In genomic region chr14:105487986-105488777, GRCh38 we compare ENCODE assay signal across 9 cellular contexts. TPM values are rescaled to one million over a fixed set of nuclear protein-coding genes. Genes with fewer than 3 reads are reported as not detected.
A peak's percentile ranks its signal among the peaks of the same experiment; 100 is the strongest.
DNase-seq lines count a peak whose midpoint lies in the region; ATAC-seq, FAIRE-seq and TF ChIP-seq lines count a peak whose summit lies in the region.
"Had no signal": no experiment of that assay in that cellular context is flagged by ENCODE, and none has a peak within 500 bp of the region (broad histone marks: within the 10 kb centered on the region; RNA-seq: fewer than 3 reads in every experiment).

No MANE protein-coding gene starts in this region.

- BruUV-seq in A673 (replicated peaks; lab: Mats Ljungman, UMichigan) = no TSS peak
- BruUV-seq in GM12878 (replicated peaks; lab: Mats Ljungman, UMichigan) = TSS peak; percentile 76

- H2AFZ ChIP-seq in MM.1S (ENCODE audit: low read length) (peak overlapping the region; percentile 62), GM12878 (ENCODE audit: control insufficient read depth, low read depth, low read length) (peak overlapping the region; percentile 56)

- no peaks in the 10 kb centered on the region for H3K9me3 Mint-ChIP-seq in naive thymus-derived CD4-positive, alpha-beta T cell

- intact Hi-C loops in A673 (cut with micrococcal nuclease; ENCODE audit: unreplicated experiment) (loop anchor here (2.0 kb wide), 1 partner anchor 39 kb away; no protein-coding TSS in a partner anchor), GM12878 (cut with micrococcal nuclease; ENCODE audit: unreplicated experiment) (loop anchor here (10.0 kb wide), 1 partner anchor 423 kb away; the partner anchor contains the start of gene GPR132), sciatic nerve (cut with DNase I) (loop anchor here (5.0 kb wide), 1 partner anchor 116 kb away; no protein-coding TSS in a partner anchor)
- intact Hi-C loops in naive thymus-derived CD4-positive, alpha-beta T cell (cut with micrococcal nuclease) = no loop called here

- peaks cover 29% of the 10 kb centered on the region for H3K79me2 ChIP-seq in MM.1S (ENCODE audit: low read length)
- H3K79me2 ChIP-seq in GM12878 (ENCODE audit: control insufficient read depth, insufficient read depth, low read length) = peaks cover 8% of the 10 kb centered on the region

- RAD21 ChIA-PET in GM12878 (lab: Charles Lee; ENCODE audit: unreplicated experiment) = interaction anchor here (2.5 kb wide), 1 partner anchor 7 kb away, joined by 74 read pairs; no protein-coding TSS in a partner anchor

- H3K27me3 Mint-ChIP-seq in naive thymus-derived CD4-positive, alpha-beta T cell = no peaks in the 10 kb centered on the region

- peak overlapping the region; percentile 84 to 95 (median 88) for H3K4me3 Mint-ChIP-seq in naive thymus-derived CD4-positive, alpha-beta T cell

- peak; percentile 38 for FAIRE-seq in GM12878 (lab: Jason Lieb, UNC)
- FAIRE-seq: D721Med had no signal

- no peak for TF ChIP-seq RAD21 in GM12878 (IDR thresholded peaks at IDR 0.05; ENCODE audit: insufficient read depth, low read depth, low read length)

- POLR2A ChIA-PET in A673 (lab: Charles Lee; ENCODE audit: low non-redundant PET) (no interaction called here), GM12878 (lab: Charles Lee) (interaction anchor here (1.8 kb wide), 1 partner anchor 118 kb away, joined by 4 read pairs; no protein-coding TSS in a partner anchor)
- POLR2A ChIA-PET in naive thymus-derived CD4-positive, alpha-beta T cell (lab: Charles Lee) = interaction anchor here (0.6 to 4.1 kb wide), 5 partner anchors 7 to 421 kb away, joined by 3 to 80 read pairs (median 4); partner anchors contain the start of gene PACS2

- peaks cover 0 to 2% (median 0%) of the 10 kb centered on the region in 5 donors for H3K36me3 Mint-ChIP-seq in naive thymus-derived CD4-positive, alpha-beta T cell

- TF ChIP-seq CTCF in A673 (conservative IDR thresholded peaks at IDR 0.05; ENCODE audit: low read depth, low read length) = no peak
- TF ChIP-seq CTCF in MM.1S (IDR thresholded peaks at IDR 0.05; ENCODE audit: low read length) = peak; percentile 34; the same call in 1 of the 2 replicates
- TF ChIP-seq CTCF in GM12878 (IDR thresholded peaks at IDR 0.05 in 2 of 3, conservative IDR thresholded peaks at IDR 0.05 in 1 of 3; ENCODE audit: control insufficient read depth in 2 of 3, extremely low read depth in 1 of 3, insufficient read depth in 1 of 3, low read depth in 3 of 3, low read length in 3 of 3) = peak in 1 of 3 experiments; percentile 23; a peak in 1 of 6 replicates

- CTCF ChIA-PET in A673 (lab: Charles Lee) = interaction anchor here (2.5 kb wide), 1 partner anchor 118 kb away, joined by 34 read pairs; no protein-coding TSS in a partner anchor
- CTCF ChIA-PET in GM12878 (lab: Yijun Ruan, JAX) = interaction anchor here (1.0 to 4.4 kb wide), 3 partner anchors 7 to 117 kb away, joined by 3 to 103 read pairs (median 67); no protein-coding TSS in a partner anchor
- CTCF ChIA-PET in naive thymus-derived CD4-positive, alpha-beta T cell (lab: Charles Lee) = interaction anchor here (2.0 to 4.3 kb wide), 5 partner anchors 7 to 118 kb away, joined by 10 to 94 read pairs (median 12); no protein-coding TSS in a partner anchor

- H3K4me1 ChIP-seq in A673 (ENCODE audit: insufficient read depth, low read length, poor library complexity, severe bottlenecking) = peaks cover 22% of the 10 kb centered on the region
- H3K4me1 ChIP-seq in MM.1S (ENCODE audit: low read length) = peaks cover 17% of the 10 kb centered on the region
- peaks cover 28% of the 10 kb centered on the region for H3K4me1 ChIP-seq in GM12878 (ENCODE audit: control insufficient read depth, insufficient read depth, low read length)
- peaks cover 35 to 48% of the 10 kb centered on the region in 2 donors for H3K4me1 ChIP-seq in naive thymus-derived CD4-positive, alpha-beta T cell (ENCODE audit: control insufficient read depth in 2 of 2, insufficient read depth in 2 of 2, low read length in 2 of 2)

- H3K27ac ChIP-seq in A673 (ENCODE audit: low read depth, low read length, poor library complexity, severe bottlenecking) = peak overlapping the region; percentile 92
- H3K27ac ChIP-seq in MM.1S (ENCODE audit: low read length) = peak overlapping the region; percentile 92; the same call in 1 of the 2 replicates
- H3K27ac ChIP-seq in GM12878 (ENCODE audit: control insufficient read depth, insufficient read depth) = peak overlapping the region; percentile 42
- peak overlapping the region; percentile 100 for H3K27ac ChIP-seq in naive thymus-derived CD4-positive, alpha-beta T cell (ENCODE audit: low read depth, low read length)

- peaks cover 8% of the 10 kb centered on the region; the same call in 1 of the 2 replicates for H3F3A ChIP-seq in MM.1S (ENCODE audit: insufficient read depth, low read length)

- SMC1A ChIA-PET in GM12878 (lab: Charles Lee; ENCODE audit: uncharacterized antibody, unreplicated experiment) = interaction anchor here (2.1 to 2.7 kb wide), 2 partner anchors 7 to 117 kb away, joined by 20 to 39 read pairs; no protein-coding TSS in a partner anchor

- ATAC-seq in GM12878 (no peak), sciatic nerve (no peak), GM21825 (IDR thresholded peaks at IDR 0.05; ENCODE audit: unreplicated experiment) (no peak)
- ATAC-seq in naive thymus-derived CD4-positive, alpha-beta T cell = no peak

- H3K27ac Mint-ChIP-seq in naive thymus-derived CD4-positive, alpha-beta T cell = peak overlapping the region; percentile 91 to 99 (median 95)

- H3K9ac ChIP-seq in MM.1S (ENCODE audit: low read length) = peak overlapping the region; percentile 97
- peak overlapping the region; percentile 72 for H3K9ac ChIP-seq in GM12878 (ENCODE audit: control insufficient read depth, insufficient read depth, low read length)

- 0 out of 2 replicates have a peak, but pooled peaks cover 4% of the 10 kb centered on the region for H4K20me1 ChIP-seq in MM.1S (ENCODE audit: insufficient read depth, low read length)
- H4K20me1 ChIP-seq in GM12878 (ENCODE audit: control insufficient read depth, insufficient read depth) = no peaks in the 10 kb centered on the region

- H3K4me3 ChIP-seq in A673 (ENCODE audit: low read depth, low read length, poor library complexity, severe bottlenecking) = peak overlapping the region; percentile 58
- peak overlapping the region; percentile 87 for H3K4me3 ChIP-seq in MM.1S (ENCODE audit: low read length)
- peak overlapping the region; percentile 84 for H3K4me3 ChIP-seq in GM12878
- peak overlapping the region; percentile 85 for H3K4me3 ChIP-seq in naive thymus-derived CD4-positive, alpha-beta T cell (ENCODE audit: low read length)

- no peak for TF ChIP-seq POLR2A in GM12878 (IDR thresholded peaks at IDR 0.05; ENCODE audit: low read depth, low read length)

- H3K9me3 ChIP-seq in A673 (ENCODE audit: low read depth, low read length, poor library complexity, severe bottlenecking) (no peaks in the 10 kb centered on the region), MM.1S (replicated peaks; ENCODE audit: insufficient read depth, low read length) (no peaks in the 10 kb centered on the region), GM12878 (replicated peaks; ENCODE audit: control insufficient read depth, insufficient read depth, low read length) (no peaks in the 10 kb centered on the region)
- H3K9me3 ChIP-seq in naive thymus-derived CD4-positive, alpha-beta T cell (ENCODE audit: control insufficient read depth in 2 of 3, low read length in 3 of 3) = no peaks in the 10 kb centered on the region

- H3K27me3 ChIP-seq in A673 (replicated peaks; ENCODE audit: insufficient read depth, low read depth, low read length, poor library complexity) = no peaks in the 10 kb centered on the region
- H3K27me3 ChIP-seq in MM.1S (replicated peaks; ENCODE audit: insufficient read depth, low read length) = peaks cover 10% of the 10 kb centered on the region; the same call in 1 of the 2 replicates
- no peaks in the 10 kb centered on the region for H3K27me3 ChIP-seq in GM12878 (replicated peaks in 1 of 2; ENCODE audit: control insufficient read depth in 2 of 2, insufficient read depth in 2 of 2, low read length in 1 of 2)
- no peaks in the 10 kb centered on the region for H3K27me3 ChIP-seq in naive thymus-derived CD4-positive, alpha-beta T cell (ENCODE audit: control insufficient read depth in 2 of 2, insufficient read depth in 2 of 2, low read length in 2 of 2)

- H3K9me2 ChIP-seq in MM.1S (replicated peaks; ENCODE audit: insufficient read depth, low read length) = no peaks in the 10 kb centered on the region

- peaks cover 22 to 38% (median 33%) of the 10 kb centered on the region in 7 donors for H3K4me1 Mint-ChIP-seq in naive thymus-derived CD4-positive, alpha-beta T cell

- in situ Hi-C loops in GM12878 (cut with MboI) = loop anchor here (5.0 kb wide), 1 partner anchor 116 kb away; no protein-coding TSS in a partner anchor

- H3K36me3 ChIP-seq in A673 (ENCODE audit: insufficient read depth, low read length, poor library complexity, severe bottlenecking) (no peaks in the 10 kb centered on the region), MM.1S (replicated peaks; ENCODE audit: insufficient read depth, low read length) (no peaks in the 10 kb centered on the region), GM12878 (ENCODE audit: control insufficient read depth in 2 of 2, insufficient read depth in 2 of 2, low read length in 1 of 2) (no peaks in the 10 kb centered on the region)
- no peaks in the 10 kb centered on the region for H3K36me3 ChIP-seq in naive thymus-derived CD4-positive, alpha-beta T cell (ENCODE audit: control insufficient read depth in 2 of 3, insufficient read depth in 3 of 3, low read length in 3 of 3)

- no peak for DNase-seq in A673 (ENCODE audit: low spot score)
- peak; percentile 51 for DNase-seq in MM.1S
- DNase-seq in GM12878 (ENCODE audit: low read depth, low spot score) = no peak
- peak in 4 of 9 donors; percentile 16 to 55 (median 50) for DNase-seq in naive thymus-derived CD4-positive, alpha-beta T cell
- no peak for DNase-seq in sciatic nerve (ENCODE audit: low spot score)
- DNase-seq in EL = no peak
- DNase-seq in C1 segment of cervical spinal cord (lab: John Stamatoyannopoulos, UW) = no peak

- H3K4me2 ChIP-seq in MM.1S (ENCODE audit: low read depth, low read length) (peak overlapping the region; percentile 98), GM12878 (ENCODE audit: control insufficient read depth, insufficient read depth) (peak overlapping the region; percentile 100)

- TF ChIP-seq EP300 in GM12878 (IDR thresholded peaks at IDR 0.05; ENCODE audit: borderline replicate concordance in 1 of 2, control insufficient read depth in 1 of 2, low read depth in 2 of 2, low read length in 2 of 2) = no peak

- WGBS in GM12878 (ENCODE audit: insufficient coverage, insufficient replicate concordance, low lambda C conversion rate, missing lambda C conversion rate) = 3% methylated on average over 25 of the region's 26 CpGs

RNA-seq across cellular contexts. Expression of gene CRIP1, which starts 1.5 kb away (rescaled TPM):
- 42.4 and 47.7 TPM in 2 replicates for total RNA-seq in A673 (2021)
- total RNA-seq in GM12878 (2013; cell fraction: nucleolus; rRNA removed) = 20.9 and 21.9 TPM in 2 replicates
- 99.4 and 101 TPM in 2 replicates for total RNA-seq in GM12878 (2014; rRNA removed)
- 87.3 and 90.6 TPM in 2 replicates for total RNA-seq in GM12878 (2014; rRNA removed; fragmentation: Illumina TruSeq; extraction: Trizol)
- total RNA-seq in GM12878 (2021) = 177 and 188 TPM in 2 replicates
- polyA plus RNA-seq in GM12878 (2011; ENCODE audit: low read depth) = 110 TPM
- polyA plus RNA-seq in GM12878 (2011; rRNA removed) = 36.3 and 174 TPM in 2 replicates
- 236 and 406 TPM in 2 replicates for polyA plus RNA-seq in GM12878 (2011; cell fraction: cytosol; rRNA removed)
- polyA plus RNA-seq in GM12878 (2011; cell fraction: nucleus; rRNA removed) = 273 and 302 TPM in 2 replicates
- 224 and 253 TPM in 2 replicates for polyA plus RNA-seq in GM12878 (2012)
- polyA plus RNA-seq in GM12878 (2014; fragmentation: Illumina TruSeq; extraction: Trizol) = 8.1 and 81.1 TPM in 2 replicates
- polyA plus RNA-seq in GM12878 (2014; fragmentation: Nextera tagmentation; extraction: Ambion mirVana) = 100 to 1,000 TPM in 1 of 2 experiments, 10 to 100 TPM in 1; 66.8 to 134 TPM
- 259 and 269 TPM in 2 replicates for polyA plus RNA-seq in GM12878 (2014; rRNA removed)
- polyA plus RNA-seq in GM12878 (2016; fragmentation: Nextera tagmentation; extraction: Ambion mirVana) = 100 to 1,000 TPM; 207 to 230 TPM
- 26.0 and 61.0 TPM in 2 replicates for polyA minus RNA-seq in GM12878 (2011; rRNA and poly(A)+ RNA removed)
- 42.5 and 76.2 TPM in 2 replicates for polyA minus RNA-seq in GM12878 (2011; cell fraction: cytosol; rRNA and poly(A)+ RNA removed)
- 17.5 and 28.7 TPM in 2 replicates for polyA minus RNA-seq in GM12878 (2011; cell fraction: nucleus; rRNA and poly(A)+ RNA removed)
- total RNA-seq in naive thymus-derived CD4-positive, alpha-beta T cell = 100 to 1,000 TPM in 4 of 5 experiments, 10 to 100 TPM in 1; 94.4 to 517 (median 192) TPM
- 100 to 1,000 TPM; 463 to 787 TPM for polyA plus RNA-seq in naive thymus-derived CD4-positive, alpha-beta T cell
- 112 TPM for total RNA-seq in sciatic nerve

RNA-seq across cellular contexts. Expression of gene TEDC1, which starts 2.9 kb away (rescaled TPM):
- total RNA-seq in A673 (2021) = 34.0 and 48.0 TPM in 2 replicates
- 15.3 and 19.0 TPM in 2 replicates for total RNA-seq in GM12878 (2013; cell fraction: nucleolus; rRNA removed)
- total RNA-seq in GM12878 (2014; rRNA removed) = 23.0 and 25.8 TPM in 2 replicates
- 2.9 and 5.1 TPM in 2 replicates for total RNA-seq in GM12878 (2014; rRNA removed; fragmentation: Illumina TruSeq; extraction: Trizol)
- total RNA-seq in GM12878 (2021) = 30.5 and 34.2 TPM in 2 replicates
- 1.9 TPM for polyA plus RNA-seq in GM12878 (2011; ENCODE audit: low read depth)
- polyA plus RNA-seq in GM12878 (2011; rRNA removed) = 1.7 and 6.0 TPM in 2 replicates
- 8.1 and 18.8 TPM in 2 replicates for polyA plus RNA-seq in GM12878 (2011; cell fraction: cytosol; rRNA removed)
- polyA plus RNA-seq in GM12878 (2011; cell fraction: nucleus; rRNA removed) = 26.6 and 44.6 TPM in 2 replicates
- 7.2 and 9.4 TPM in 2 replicates for polyA plus RNA-seq in GM12878 (2012)
- 0.10 and 0.76 TPM in 2 replicates for polyA plus RNA-seq in GM12878 (2014; fragmentation: Illumina TruSeq; extraction: Trizol)
- 1 to 10 TPM in 1 of 2 experiments, under 1 TPM in 1; 0.19 to 1.6 TPM for polyA plus RNA-seq in GM12878 (2014; fragmentation: Nextera tagmentation; extraction: Ambion mirVana)
- 27.8 and 32.6 TPM in 2 replicates for polyA plus RNA-seq in GM12878 (2014; rRNA removed)
- polyA plus RNA-seq in GM12878 (2016; fragmentation: Nextera tagmentation; extraction: Ambion mirVana) = 10 to 100 TPM; 23.3 to 29.9 TPM
- 6.5 and 9.2 TPM in 2 replicates for polyA minus RNA-seq in GM12878 (2011; rRNA and poly(A)+ RNA removed)
- 4.4 and 5.8 TPM in 2 replicates for polyA minus RNA-seq in GM12878 (2011; cell fraction: cytosol; rRNA and poly(A)+ RNA removed)
- 8.9 and 18.4 TPM in 2 replicates for polyA minus RNA-seq in GM12878 (2011; cell fraction: nucleus; rRNA and poly(A)+ RNA removed)
- total RNA-seq in naive thymus-derived CD4-positive, alpha-beta T cell = 100 to 1,000 TPM in 1 of 5 experiments, 10 to 100 TPM in 4; 19.7 to 294 (median 31.3) TPM
- polyA plus RNA-seq in naive thymus-derived CD4-positive, alpha-beta T cell = 10 to 100 TPM; 10.4 to 14.9 TPM
- 14.1 TPM for total RNA-seq in sciatic nerve

RNA-seq across cellular contexts. Expression of gene CRIP2, which starts 13.6 kb away (rescaled TPM):
- total RNA-seq in A673 (2021) = 154 and 192 TPM in 2 replicates
- total RNA-seq in GM12878 (2013; cell fraction: nucleolus; rRNA removed) = not detected in 2 replicates
- 0.11 TPM in 1 of 2 replicates, not detected in the other for total RNA-seq in GM12878 (2014; rRNA removed)
- total RNA-seq in GM12878 (2014; rRNA removed; fragmentation: Illumina TruSeq; extraction: Trizol) = not detected in 2 replicates
- 0.49 and 0.61 TPM in 2 replicates for total RNA-seq in GM12878 (2021)
- polyA plus RNA-seq in GM12878 (2011; ENCODE audit: low read depth) = not detected
- 0.04 TPM in 1 of 2 replicates, not detected in the other for polyA plus RNA-seq in GM12878 (2011; rRNA removed)
- 0.39 and 0.40 TPM in 2 replicates for polyA plus RNA-seq in GM12878 (2011; cell fraction: cytosol; rRNA removed)
- 0.37 and 0.57 TPM in 2 replicates for polyA plus RNA-seq in GM12878 (2011; cell fraction: nucleus; rRNA removed)
- 0.15 and 0.22 TPM in 2 replicates for polyA plus RNA-seq in GM12878 (2012)
- not detected in 2 replicates for polyA plus RNA-seq in GM12878 (2014; fragmentation: Illumina TruSeq; extraction: Trizol)
- not detected for polyA plus RNA-seq in GM12878 (2014; fragmentation: Nextera tagmentation; extraction: Ambion mirVana)
- polyA plus RNA-seq in GM12878 (2014; rRNA removed) = not detected in 2 replicates
- under 1 TPM; 0.37 to 0.62 TPM for polyA plus RNA-seq in GM12878 (2016; fragmentation: Nextera tagmentation; extraction: Ambion mirVana)
- not detected in 2 replicates for polyA minus RNA-seq in GM12878 (2011; rRNA and poly(A)+ RNA removed)
- 2.9 and 4.2 TPM in 2 replicates for polyA minus RNA-seq in GM12878 (2011; cell fraction: cytosol; rRNA and poly(A)+ RNA removed)
- 1.4 TPM in 1 of 2 replicates, not detected in the other for polyA minus RNA-seq in GM12878 (2011; cell fraction: nucleus; rRNA and poly(A)+ RNA removed)
- total RNA-seq in naive thymus-derived CD4-positive, alpha-beta T cell = 10 to 100 TPM in 2 of 5 experiments, 1 to 10 TPM in 2, under 1 TPM in 1; 0.65 to 55.4 (median 6.6) TPM
- 100 to 1,000 TPM in 1 of 2 donors, 10 to 100 TPM in 1; 69.1 to 180 TPM for polyA plus RNA-seq in naive thymus-derived CD4-positive, alpha-beta T cell
- 172 TPM for total RNA-seq in sciatic nerve

RNA-seq across cellular contexts. Expression of gene TMEM121, which starts 38.2 kb away (rescaled TPM):
- 3.1 and 4.7 TPM in 2 replicates for total RNA-seq in A673 (2021)
- total RNA-seq in GM12878 (2013; cell fraction: nucleolus; rRNA removed) = 2.2 and 2.7 TPM in 2 replicates
- 4.9 and 6.6 TPM in 2 replicates for total RNA-seq in GM12878 (2014; rRNA removed)
- 0.09 and 0.13 TPM in 2 replicates for total RNA-seq in GM12878 (2014; rRNA removed; fragmentation: Illumina TruSeq; extraction: Trizol)
- total RNA-seq in GM12878 (2021) = 3.2 and 3.4 TPM in 2 replicates
- not detected for polyA plus RNA-seq in GM12878 (2011; ENCODE audit: low read depth)
- polyA plus RNA-seq in GM12878 (2011; rRNA removed) = 0.04 TPM in 1 of 2 replicates, not detected in the other
- polyA plus RNA-seq in GM12878 (2011; cell fraction: cytosol; rRNA removed) = 0.13 TPM in 1 of 2 replicates, not detected in the other
- polyA plus RNA-seq in GM12878 (2011; cell fraction: nucleus; rRNA removed) = 0.07 and 0.12 TPM in 2 replicates
- polyA plus RNA-seq in GM12878 (2012) = 0.30 and 0.35 TPM in 2 replicates
- polyA plus RNA-seq in GM12878 (2014; fragmentation: Illumina TruSeq; extraction: Trizol) = not detected in 2 replicates
- under 1 TPM in 1 of 2 experiments, not detected in 1; 0.27 TPM for polyA plus RNA-seq in GM12878 (2014; fragmentation: Nextera tagmentation; extraction: Ambion mirVana)
- polyA plus RNA-seq in GM12878 (2014; rRNA removed) = 3.1 and 4.9 TPM in 2 replicates
- polyA plus RNA-seq in GM12878 (2016; fragmentation: Nextera tagmentation; extraction: Ambion mirVana) = 1 to 10 TPM in 1 of 2 experiments, under 1 TPM in 1; 0.49 to 1.9 TPM
- not detected in 2 replicates for polyA minus RNA-seq in GM12878 (2011; rRNA and poly(A)+ RNA removed)
- polyA minus RNA-seq in GM12878 (2011; cell fraction: cytosol; rRNA and poly(A)+ RNA removed) = not detected in 2 replicates
- polyA minus RNA-seq in GM12878 (2011; cell fraction: nucleus; rRNA and poly(A)+ RNA removed) = 0.12 and 0.29 TPM in 2 replicates
- total RNA-seq in naive thymus-derived CD4-positive, alpha-beta T cell = 1 to 10 TPM in 4 of 5 experiments, under 1 TPM in 1; 0.83 to 5.7 (median 3.7) TPM
- 1 to 10 TPM; 2.5 to 4.0 TPM for polyA plus RNA-seq in naive thymus-derived CD4-positive, alpha-beta T cell
- total RNA-seq in sciatic nerve = 8.7 TPM

Comparison
In these comparisons a context has a peak if more than half of its experiments do, and no peak if none do; other contexts are left out.
1. H3K27ac ChIP-seq: peak in every context shown above with its lines; median percentile 100 in naive thymus-derived CD4-positive, alpha-beta T cell; 92 in A673; 92 in MM.1S; 42 in GM12878.
2. intact Hi-C loops: an anchor here in A673 (2.0 kb wide), GM12878 (10.0 kb wide) and sciatic nerve (5.0 kb wide); none called in naive thymus-derived CD4-positive, alpha-beta T cell.